Comparison of ENCODE assay signal across 1 cellular context in genomic region chr7:11541330-11541729, GRCh38.
TF ChIP-seq lines count a peak whose summit lies in the region.

No MANE protein-coding gene starts in this region.

TF ChIP-seq in WTC11, 78 proteins besides CTCF, POLR2A, EP300 and RAD21 (continued from another document):
- TF ChIP-seq, protein P1, sequence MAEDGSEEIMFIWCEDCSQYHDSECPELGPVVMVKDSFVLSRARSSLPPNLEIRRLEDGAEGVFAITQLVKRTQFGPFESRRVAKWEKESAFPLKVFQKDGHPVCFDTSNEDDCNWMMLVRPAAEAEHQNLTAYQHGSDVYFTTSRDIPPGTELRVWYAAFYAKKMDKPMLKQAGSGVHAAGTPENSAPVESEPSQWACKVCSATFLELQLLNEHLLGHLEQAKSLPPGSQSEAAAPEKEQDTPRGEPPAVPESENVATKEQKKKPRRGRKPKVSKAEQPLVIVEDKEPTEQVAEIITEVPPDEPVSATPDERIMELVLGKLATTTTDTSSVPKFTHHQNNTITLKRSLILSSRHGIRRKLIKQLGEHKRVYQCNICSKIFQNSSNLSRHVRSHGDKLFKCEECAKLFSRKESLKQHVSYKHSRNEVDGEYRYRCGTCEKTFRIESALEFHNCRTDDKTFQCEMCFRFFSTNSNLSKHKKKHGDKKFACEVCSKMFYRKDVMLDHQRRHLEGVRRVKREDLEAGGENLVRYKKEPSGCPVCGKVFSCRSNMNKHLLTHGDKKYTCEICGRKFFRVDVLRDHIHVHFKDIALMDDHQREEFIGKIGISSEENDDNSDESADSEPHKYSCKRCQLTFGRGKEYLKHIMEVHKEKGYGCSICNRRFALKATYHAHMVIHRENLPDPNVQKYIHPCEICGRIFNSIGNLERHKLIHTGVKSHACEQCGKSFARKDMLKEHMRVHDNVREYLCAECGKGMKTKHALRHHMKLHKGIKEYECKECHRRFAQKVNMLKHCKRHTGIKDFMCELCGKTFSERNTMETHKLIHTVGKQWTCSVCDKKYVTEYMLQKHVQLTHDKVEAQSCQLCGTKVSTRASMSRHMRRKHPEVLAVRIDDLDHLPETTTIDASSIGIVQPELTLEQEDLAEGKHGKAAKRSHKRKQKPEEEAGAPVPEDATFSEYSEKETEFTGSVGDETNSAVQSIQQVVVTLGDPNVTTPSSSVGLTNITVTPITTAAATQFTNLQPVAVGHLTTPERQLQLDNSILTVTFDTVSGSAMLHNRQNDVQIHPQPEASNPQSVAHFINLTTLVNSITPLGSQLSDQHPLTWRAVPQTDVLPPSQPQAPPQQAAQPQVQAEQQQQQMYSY (CRISPR knock-in tag; IDR thresholded peaks at IDR 0.05), result no peak
- TF ChIP-seq NR1H2 (CRISPR knock-in tag; IDR thresholded peaks at IDR 0.05), result no peak
- no peak for TF ChIP-seq MYBL2 (CRISPR knock-in tag; IDR thresholded peaks at IDR 0.05)
